ENCODE assay signal across 18 cellular contexts in the genomic region with DNA sequence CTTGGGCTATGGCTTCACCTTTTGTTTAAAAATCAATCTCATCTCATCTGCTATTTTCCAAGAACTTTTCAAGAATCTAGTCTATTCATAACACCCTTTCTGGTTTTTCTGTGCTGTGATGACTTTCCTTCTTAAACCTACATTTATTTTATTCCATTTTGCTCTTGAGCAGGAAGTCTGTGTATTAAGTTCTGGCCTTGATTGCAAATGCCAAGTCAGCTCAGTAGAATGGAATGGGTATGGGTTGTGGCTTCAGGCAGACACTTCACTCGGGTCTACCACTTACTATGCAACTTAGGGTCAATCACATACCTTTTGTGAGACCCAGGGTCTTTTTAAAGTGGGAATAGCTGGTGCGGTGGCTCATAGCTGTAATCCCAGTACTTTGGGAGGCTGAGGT.
"Had no signal": no experiment of that assay in that cellular context is flagged by ENCODE, and none has a peak within 500 bp of the region (broad histone marks: within the 10 kb centered on the region; RNA-seq: fewer than 3 reads in every experiment).

No MANE protein-coding gene starts in this region.

- H3K4me1 ChIP-seq: foreskin keratinocyte, left lung, sigmoid colon, vagina had no signal

- H3K27me3 ChIP-seq: foreskin keratinocyte, hepatocyte, left lung, sigmoid colon, vagina had no signal

- H3K27ac ChIP-seq: epithelial cell of prostate, foreskin keratinocyte, hepatocyte, left lung, sigmoid colon, thoracic aorta, vagina, WERI-Rb-1 had no signal

- H3K4me3 ChIP-seq: hepatocyte, left lung, sigmoid colon, thoracic aorta, vagina had no signal

- H3K4me2 ChIP-seq: hepatocyte had no signal

- H3K79me2 ChIP-seq: hepatocyte had no signal

- H3K36me3 ChIP-seq: left lung, sigmoid colon, thoracic aorta, vagina, WERI-Rb-1 had no signal

- DNase-seq: activated CD4-positive, alpha-beta T cell treated with anti-CD3 and anti-CD28 coated beads for 1 hour; activated CD4-positive, alpha-beta T cell treated with anti-CD3 and anti-CD28 coated beads, Interleukin-2, amount 50 U/mL, for 48 hours; activated CD8-positive, alpha-beta memory T cell treated with anti-CD3 and anti-CD28 coated beads, Interleukin-2, amount 50 U/mL, for 48 hours; activated naive CD4-positive, alpha-beta T cell; activated T-cell treated with anti-CD3 and anti-CD28 coated beads, Interleukin-2, amount 50 U/mL, for 4 hours; cortex of kidney; foreskin keratinocyte; immature natural killer cell; left lung; naive thymus-derived CD4-positive, alpha-beta T cell; sigmoid colon; stimulated activated CD4-positive, alpha-beta T cell treated with anti-CD3 and anti-CD28 coated beads, Interleukin-4, amount 100 ng/mL, for 1 hour; stimulated activated naive CD4-positive, alpha-beta T cell; WERI-Rb-1 had no signal

- H3K9me3 ChIP-seq: sigmoid colon, thoracic aorta, vagina had no signal

- H2AFZ ChIP-seq: hepatocyte had no signal

- ATAC-seq: activated T-cell treated with anti-CD3 and anti-CD28 coated beads, Interleukin-2, amount 50 U/mL, for 4 hours; foreskin keratinocyte; left lung; naive thymus-derived CD4-positive, alpha-beta T cell had no signal
